ENCODE assay signal across 10 cellular contexts in the genomic region with DNA sequence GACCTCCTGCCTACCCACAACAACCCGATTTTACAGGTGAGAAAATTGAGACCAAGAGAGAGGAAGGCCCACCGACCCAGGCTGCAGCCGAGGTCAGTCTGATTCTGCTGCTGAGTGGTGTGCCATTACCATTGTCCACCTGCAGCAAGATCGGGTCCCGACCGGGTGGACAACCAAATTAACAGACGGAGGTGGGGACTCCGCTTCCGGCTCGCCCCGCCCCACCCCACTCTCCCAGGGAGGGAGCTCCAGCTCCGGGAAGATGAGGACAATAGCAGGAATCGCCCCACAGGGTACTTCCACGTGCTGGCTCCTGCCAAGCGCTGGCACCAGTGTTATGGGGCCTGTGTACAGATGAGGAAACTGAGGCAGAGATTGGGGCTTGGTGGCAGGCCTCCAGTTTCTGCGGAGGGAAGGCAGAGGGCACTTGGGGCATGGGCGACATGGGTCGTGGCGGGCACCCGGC. TPM values are rescaled to one million over a fixed set of nuclear protein-coding genes. Genes with fewer than 3 reads are reported as not detected.
DNase-seq lines count a peak whose midpoint lies in the region; ATAC-seq and TF ChIP-seq lines count a peak whose summit lies in the region.
"Had no signal": no experiment of that assay in that cellular context is flagged by ENCODE, and none has a peak within 500 bp of the region (broad histone marks: within the 10 kb centered on the region; RNA-seq: fewer than 3 reads in every experiment).

No MANE protein-coding gene starts in this region.

- H3K9ac ChIP-seq in fibroblast of lung (ENCODE audit: insufficient read depth, low read length), result peak overlapping the region; percentile 82

- intact Hi-C loops in CD14-positive monocyte (cut with micrococcal nuclease) (no loop called here), Panc1 (cut with micrococcal nuclease; ENCODE audit: unreplicated experiment) (no loop called here)

- H3K27me3 ChIP-seq in Panc1 (ENCODE audit: control insufficient read depth, insufficient read depth, low read length), result no peaks in the 10 kb centered on the region
- peaks cover 1% of the 10 kb centered on the region for H3K27me3 ChIP-seq in fibroblast of lung (ENCODE audit: control insufficient read depth, insufficient read depth, low read length)

- H3K4me1 Mint-ChIP-seq in CD14-positive monocyte, result peaks cover 14% of the 10 kb centered on the region

- H3K9me3 ChIP-seq in Panc1 (ENCODE audit: control insufficient read depth, insufficient read depth, low read depth, low read length) (no peaks in the 10 kb centered on the region), fibroblast of lung (ENCODE audit: control insufficient read depth, insufficient read depth, low read depth, low read length) (no peaks in the 10 kb centered on the region)

- peak overlapping the region; percentile 68 for H2AFZ ChIP-seq in fibroblast of lung (ENCODE audit: low read length)

- no peaks in the 10 kb centered on the region for H3K4me1 ChIP-seq in Panc1 (ENCODE audit: control insufficient read depth, insufficient read depth, low read length)
- peaks cover 12% of the 10 kb centered on the region for H3K4me1 ChIP-seq in fibroblast of lung (ENCODE audit: control insufficient read depth, extremely low read depth, insufficient read depth, low read length)

- H3K4me3 ChIP-seq in Panc1 (ENCODE audit: low read depth in 2 of 2, low read length in 2 of 2) (peak overlapping the region; percentile 48 to 59), fibroblast of lung (replicated peaks in 1 of 4; ENCODE audit: control extremely low read depth in 1 of 4, insufficient read depth in 1 of 4, low read depth in 3 of 4, low read length in 4 of 4) (peak overlapping the region; percentile 28 to 94 (median 58))

- H3K36me3 Mint-ChIP-seq in CD14-positive monocyte, result peaks cover 0 to 9% of the 10 kb centered on the region in 2 donors

- H3K27ac ChIP-seq in Panc1 (ENCODE audit: low read length), result peak overlapping the region; percentile 59; the same call in 1 of the 2 replicates
- H3K27ac ChIP-seq in fibroblast of lung (ENCODE audit: insufficient read depth, low read length), result peak overlapping the region; percentile 87

- TF ChIP-seq CTCF in CD14-positive monocyte (IDR thresholded peaks at IDR 0.05) (no peak), Panc1 (IDR thresholded peaks at IDR 0.05) (no peak), fibroblast of lung (conservative IDR thresholded peaks at IDR 0.05 in 1 of 2, IDR thresholded peaks at IDR 0.05 in 1 of 2; ENCODE audit: low read depth in 1 of 2, low read length in 2 of 2) (no peak), omental fat pad (IDR thresholded peaks at IDR 0.05) (no peak)

- peaks cover 67 to 80% (median 72%) of the 10 kb centered on the region in 3 donors for H3K27me3 Mint-ChIP-seq in CD14-positive monocyte (ENCODE audit: low read depth in 3 of 3)

- BruUV-seq in Panc1 (replicated peaks; lab: Mats Ljungman, UMichigan), result no TSS peak

- peak overlapping the region; percentile 79 for H3K4me2 ChIP-seq in fibroblast of lung (ENCODE audit: extremely low read depth, insufficient read depth, low read length)

- H3K79me2 ChIP-seq in fibroblast of lung (ENCODE audit: control insufficient read depth, insufficient read depth, low read length), result peaks cover 14% of the 10 kb centered on the region

- peak overlapping the region; percentile 73 to 84 for H3K4me3 Mint-ChIP-seq in CD14-positive monocyte

- CTCF ChIA-PET in Panc1 (lab: Charles Lee), result no interaction called here

- H3K27ac Mint-ChIP-seq in CD14-positive monocyte, result peak overlapping the region in 2 of 7 donors; percentile 43 to 50

- ATAC-seq in Panc1 (peak; percentile 48; the same call in 1 of the 2 replicates), omental fat pad (ENCODE audit: low FRiP score) (peak; percentile 29), GM19324 (IDR thresholded peaks at IDR 0.05; ENCODE audit: low FRiP score, unreplicated experiment) (no peak), GM18868 (IDR thresholded peaks at IDR 0.05; ENCODE audit: unreplicated experiment) (no peak), GM19455 (IDR thresholded peaks at IDR 0.05; ENCODE audit: unreplicated experiment) (no peak)

- peaks cover 0 to 27% (median 6%) of the 10 kb centered on the region in 7 donors for H3K9me3 Mint-ChIP-seq in CD14-positive monocyte

- DNase-seq in CD14-positive monocyte (ENCODE audit: low spot score), result no peak
- DNase-seq in Panc1 (ENCODE audit: low read depth, low spot score), result no peak
- no peak for DNase-seq in fibroblast of lung (ENCODE audit: low read depth in 2 of 2)
- DNase-seq in omental fat pad (ENCODE audit: low spot score), result no peak
- DNase-seq in DMS153 treated with DMSO at 0.1 percent for 48 hours (lab: John Stamatoyannopoulos, UW; ENCODE audit: unreplicated experiment), result no peak
- DNase-seq: cerebellar nuclear complex, NCI-H2107 had no signal

- in situ Hi-C loops in Panc1 (cut with HindIII; ENCODE audit: low pct_unique_long_range_greater_than_20kb, low sequenced_read_pairs), result no loop called here

- H3K36me3 ChIP-seq in Panc1 (ENCODE audit: control insufficient read depth, insufficient read depth, low read length) (no peaks in the 10 kb centered on the region), fibroblast of lung (ENCODE audit: control insufficient read depth, insufficient read depth, low read length) (no peaks in the 10 kb centered on the region)

- no peaks in the 10 kb centered on the region for H4K20me1 ChIP-seq in fibroblast of lung (ENCODE audit: control insufficient read depth, extremely low read depth, insufficient read depth, low read length)

- POLR2A ChIA-PET in Panc1 (lab: Charles Lee), result interaction anchor here (0.6 kb wide), 1 partner anchor 35 kb away, joined by 3 read pairs; no protein-coding TSS in a partner anchor

RNA-seq across cellular contexts. Expression of a gene that starts 0.4 kb away (rescaled TPM):
- polyA plus RNA-seq in CD14-positive monocyte (not detected), fibroblast of lung (161 and 305 TPM in 2 replicates)
- total RNA-seq in Panc1 (2021; ENCODE audit: unreplicated experiment) (11.6 TPM), fibroblast of lung (42.1 and 78.8 TPM in 2 replicates), omental fat pad (10 to 100 TPM; 10.2 to 30.6 (median 15.1) TPM)
- 12.0 TPM for polyA plus RNA-seq in Panc1 (2012; ENCODE audit: insufficient read length)
- polyA plus RNA-seq in fibroblast of lung (2012), result 102 and 170 TPM in 2 replicates
- 86.3 and 150 TPM in 2 replicates for polyA minus RNA-seq in fibroblast of lung (ENCODE audit: low replicate concordance)

RNA-seq across cellular contexts. Expression of a gene that starts 12.5 kb away (rescaled TPM):
- polyA plus RNA-seq in CD14-positive monocyte (not detected), fibroblast of lung (not detected in 2 replicates)
- total RNA-seq in Panc1 (2021; ENCODE audit: unreplicated experiment) (0.18 TPM), fibroblast of lung (not detected in 2 replicates), omental fat pad (under 1 TPM in 2 of 4 donors, not detected in 2; 0.28 to 0.84 TPM)
- polyA plus RNA-seq in Panc1 (2012; ENCODE audit: insufficient read length), result 0.81 TPM
- not detected in 2 replicates for polyA plus RNA-seq in fibroblast of lung (2012)
- not detected in 2 replicates for polyA minus RNA-seq in fibroblast of lung (ENCODE audit: low replicate concordance)

RNA-seq across cellular contexts. Expression of a gene that starts 38.6 kb away (rescaled TPM):
- polyA plus RNA-seq in CD14-positive monocyte (10 to 100 TPM; 31.4 to 36.3 TPM), fibroblast of lung (244 and 325 TPM in 2 replicates)
- total RNA-seq in Panc1 (2021; ENCODE audit: unreplicated experiment) (277 TPM), fibroblast of lung (362 and 420 TPM in 2 replicates), omental fat pad (100 to 1,000 TPM; 330 to 572 (median 383) TPM)
- polyA plus RNA-seq in Panc1 (2012; ENCODE audit: insufficient read length), result 117 TPM
- 86.7 and 115 TPM in 2 replicates for polyA plus RNA-seq in fibroblast of lung (2012)
- polyA minus RNA-seq in fibroblast of lung (ENCODE audit: low replicate concordance), result 215 and 259 TPM in 2 replicates

Comparison
In these comparisons a context has a peak if more than half of its experiments do, and no peak if none do; other contexts are left out.
1. ATAC-seq: peak in Panc1 (single experiment) and omental fat pad (single experiment); none in GM19324 (single experiment), GM18868 (single experiment) and GM19455 (single experiment).